18 cellular contexts compared by ENCODE assay signal in genomic region chr3:79473993-79474392, GRCh38.
DNase-seq lines count a peak whose midpoint lies in the region; ATAC-seq and TF ChIP-seq lines count a peak whose summit lies in the region.
"Had no signal": no experiment of that assay in that cellular context is flagged by ENCODE, and none has a peak within 500 bp of the region (broad histone marks: within the 10 kb centered on the region; RNA-seq: fewer than 3 reads in every experiment).

No MANE protein-coding gene starts in this region.

- no peak overlapping the region for H3K4me3 ChIP-seq in epithelial cell of esophagus (ENCODE audit: low read length)
- H3K4me3 ChIP-seq: K562, Peyer's patch, SK-N-MC had no signal

- DNase-seq in ELR (ENCODE audit: low read depth) (peak; percentile 1), NCI-H226 (peak; percentile 63), epithelial cell of esophagus (ENCODE audit: low read depth) (peak; percentile 36), kidney tubule cell (ENCODE audit: low spot score) (peak; percentile 44), epidermal melanocyte (ENCODE audit: insufficient read length, low spot score) (no peak), left cardiac atrium (no peak)
- no peak for DNase-seq in activated CD4-positive, alpha-beta T cell treated with anti-CD3 and anti-CD28 coated beads for 1 hour
- DNase-seq: Caco-2; CD4-positive, CD25-positive, alpha-beta regulatory T cell; DMS79; HCEC 1CT; NCI-H1417 treated with DMSO at 0.1 percent for 48 hours; NCI-H2029 treated with DMSO at 0.1 percent for 48 hours; NCI-H524; Peyer's patch; Right ventricle myocardium superior had no signal

- ATAC-seq in left cardiac atrium = no peak
- ATAC-seq: K562 had no signal

- no peak for TF ChIP-seq CTCF in epithelial cell of esophagus (IDR thresholded peaks at IDR 0.05; ENCODE audit: insufficient read depth, low read depth, low read length, missing control alignments)

- intact Hi-C loops in left cardiac atrium (cut with DNase I) = no loop called here

Comparison
In these comparisons a context has a peak if more than half of its experiments do, and no peak if none do; other contexts are left out.
1. DNase-seq: peak in ELR (single experiment), NCI-H226 (single experiment), epithelial cell of esophagus (single experiment) and kidney tubule cell (single experiment); none in activated CD4-positive, alpha-beta T cell treated with anti-CD3 and anti-CD28 coated beads for 1 hour (single experiment), epidermal melanocyte (single experiment) and left cardiac atrium (single experiment).